Comparison of ENCODE assay signal across 26 cellular contexts in genomic region chr14:22740020-22740419, GRCh38.
"Had no signal": no experiment of that assay in that cellular context is flagged by ENCODE, and none has a peak within 500 bp of the region (broad histone marks: within the 10 kb centered on the region; RNA-seq: fewer than 3 reads in every experiment).

No MANE protein-coding gene starts in this region.

- DNase-seq: effector memory CD4-positive, alpha-beta T cell; foreskin fibroblast; gastrocnemius medialis; heart left ventricle; hippocampal formation; left cardiac atrium; left lung; mesenchymal stem cell; midbrain; naive thymus-derived CD8-positive, alpha-beta T cell; nephron progenitor cell; nucleus accumbens; posterior cingulate gyrus; psoas muscle; right cardiac atrium; spleen; stimulated activated CD4-positive, alpha-beta T cell treated with anti-CD3 and anti-CD28 coated beads, Interleukin-4, amount 100 ng/mL, for 4 hours; stimulated activated naive CD4-positive, alpha-beta T cell; stimulated activated naive CD8-positive, alpha-beta T cell treated with anti-CD3 and anti-CD28 coated beads, Interleukin-15, amount 100 ng/mL, for 72 hours; transverse colon had no signal

- H3K27ac ChIP-seq: coronary artery, epithelial cell of prostate, gastrocnemius medialis, psoas muscle, skin epidermis, spleen, suprapubic skin, transverse colon, vagina had no signal

- H3K27ac Mint-ChIP-seq: naive thymus-derived CD8-positive, alpha-beta T cell; nephron progenitor cell had no signal

- H3K4me1 Mint-ChIP-seq: naive thymus-derived CD8-positive, alpha-beta T cell; nephron progenitor cell had no signal

- H3K9me3 Mint-ChIP-seq: naive thymus-derived CD8-positive, alpha-beta T cell; stimulated activated naive CD8-positive, alpha-beta T cell treated with anti-CD3 and anti-CD28 coated beads, Interleukin-15, amount 100 ng/mL, for 72 hours had no signal

- H3K9me3 ChIP-seq: gastrocnemius medialis, heart left ventricle, left lung, psoas muscle, spleen, suprapubic skin, transverse colon, vagina had no signal

- H3K4me3 Mint-ChIP-seq: naive thymus-derived CD8-positive, alpha-beta T cell; nephron progenitor cell; stimulated activated naive CD8-positive, alpha-beta T cell treated with anti-CD3 and anti-CD28 coated beads, Interleukin-15, amount 100 ng/mL, for 72 hours had no signal

- ATAC-seq: esophagus mucosa; gastrocnemius medialis; heart left ventricle; left cardiac atrium; left lung; naive thymus-derived CD8-positive, alpha-beta T cell; psoas muscle; right cardiac atrium had no signal

- H3K36me3 ChIP-seq: gastrocnemius medialis, heart left ventricle, left lung, spleen, suprapubic skin, transverse colon, vagina had no signal

- H3K4me3 ChIP-seq: coronary artery, gastrocnemius medialis, heart left ventricle, left lung, psoas muscle, skin epidermis, spleen, suprapubic skin, transverse colon, vagina had no signal

- H3K27me3 ChIP-seq: gastrocnemius medialis, heart left ventricle, left lung, spleen, suprapubic skin, transverse colon, vagina had no signal

- H3K4me1 ChIP-seq: gastrocnemius medialis, heart left ventricle, left lung, psoas muscle, suprapubic skin, transverse colon, vagina had no signal
